26 cellular contexts compared by ENCODE assay signal in genomic region chr12:90995041-90995440, GRCh38. TPM values are rescaled to one million over a fixed set of nuclear protein-coding genes. Genes with fewer than 3 reads are reported as not detected.
DNase-seq lines count a peak whose midpoint lies in the region; ATAC-seq and TF ChIP-seq lines count a peak whose summit lies in the region.
"Had no signal": no experiment of that assay in that cellular context is flagged by ENCODE, and none has a peak within 500 bp of the region (broad histone marks: within the 10 kb centered on the region; RNA-seq: fewer than 3 reads in every experiment).

No MANE protein-coding gene starts in this region.

- H3K36me3 ChIP-seq in IMR-90 (ENCODE audit: control insufficient read depth, insufficient read depth, low read length) (no peaks in the 10 kb centered on the region), SK-N-MC (ENCODE audit: insufficient read depth, low read length) (no peaks in the 10 kb centered on the region), breast epithelium (no peaks in the 10 kb centered on the region)
- H3K36me3 ChIP-seq: HAP-1, Peyer's patch, uterus had no signal

- intact Hi-C loops in IMR-90 (cut with micrococcal nuclease) (loop anchor here (5.0 kb wide), 1 partner anchor 112 kb away; no protein-coding TSS in a partner anchor), breast epithelium (cut with DNase I; ENCODE audit: low total_unique reads) (no loop called here)

- no peak overlapping the region for H2AK5ac ChIP-seq in IMR-90 (ENCODE audit: low read depth, low read length)

- H2AK9ac ChIP-seq in IMR-90 (replicated peaks; ENCODE audit: low read depth, low read length, poor library complexity), result no peak overlapping the region

- H2BK20ac ChIP-seq in IMR-90 (ENCODE audit: low read depth, low read length), result no peak overlapping the region

- H3K23ac ChIP-seq in IMR-90 (ENCODE audit: low read depth, low read length), result no peak overlapping the region

- H3K4me3 ChIP-seq in IMR-90 (ENCODE audit: insufficient read depth, low read depth, low read length), result no peak overlapping the region
- 0 out of 2 replicates have a peak overlapping the region, but pooled peaks have one; percentile 9 for H3K4me3 ChIP-seq in SK-N-MC
- H3K4me3 ChIP-seq in fibroblast of villous mesenchyme (ENCODE audit: low read depth, low read length), result no peak overlapping the region
- no peak overlapping the region for H3K4me3 ChIP-seq in skeletal muscle cell (ENCODE audit: low read depth, low read length)
- peak overlapping the region in 1 of 3 donors; percentile 34 for H3K4me3 ChIP-seq in breast epithelium
- H3K4me3 ChIP-seq: HAP-1, Peyer's patch had no signal

- H3K4me1 ChIP-seq in IMR-90 (ENCODE audit: control insufficient read depth, insufficient read depth, low read length) (no peaks in the 10 kb centered on the region; the same call in 1 of the 2 replicates), breast epithelium (no peaks in the 10 kb centered on the region)
- H3K4me1 ChIP-seq: HAP-1, Peyer's patch, uterus had no signal

- no peak overlapping the region for H3K4ac ChIP-seq in IMR-90 (ENCODE audit: low read depth, low read length)

- H3K18ac ChIP-seq in IMR-90 (ENCODE audit: low read depth, low read length), result no peak overlapping the region

- H3K9me3 ChIP-seq in IMR-90 (ENCODE audit: control insufficient read depth, insufficient read depth, low read length) (0 out of 2 replicates have a peak, but pooled peaks cover 2% of the 10 kb centered on the region), SK-N-MC (ENCODE audit: low read depth, low read length) (no peaks in the 10 kb centered on the region; the same call in 1 of the 2 replicates), breast epithelium (no peaks in the 10 kb centered on the region)
- H3K9me3 ChIP-seq: HAP-1, Peyer's patch, uterus had no signal

- ATAC-seq in IMR-90 (ENCODE audit: low read depth), result no peak
- ATAC-seq: left cardiac atrium; stimulated activated naive B cell treated with anti-CD40 and anti-IgM and Interleukin-4, amounts not matched to agents 10 μg/mL and 1 μg/mL and 100 μg/mL, for 72 hours had no signal

- H3K4me2 ChIP-seq in IMR-90 (ENCODE audit: low read depth, low read length), result peak overlapping the region; percentile 53; the same call in 1 of the 2 replicates

- H3K9ac ChIP-seq in IMR-90 (ENCODE audit: low read depth, low read length), result no peak overlapping the region
- peak overlapping the region; percentile 5 for H3K9ac ChIP-seq in SK-N-MC (ENCODE audit: insufficient read length)

- in situ Hi-C loops in IMR-90 (cut with MboI; ENCODE audit: low sequenced_read_pairs), result no loop called here

- TF ChIP-seq POLR2A in IMR-90 (IDR thresholded peaks at IDR 0.05; ENCODE audit: low read depth, low read length), result no peak
- TF ChIP-seq POLR2A in breast epithelium (IDR thresholded peaks at IDR 0.05), result no peak

- no peak for DNase-seq in IMR-90
- no peak for DNase-seq in SK-N-MC (ENCODE audit: low read depth, low spot score)
- peak; percentile 51 for DNase-seq in fibroblast of villous mesenchyme (ENCODE audit: low read depth)
- DNase-seq in skeletal muscle cell (ENCODE audit: low read depth), result peak; percentile 4
- DNase-seq in GM20000 (ENCODE audit: low spot score), result no peak
- no peak for DNase-seq in activated CD8-positive, alpha-beta memory T cell treated with anti-CD3 and anti-CD28 coated beads, Interleukin-2, amount 50 U/mL, for 4 hours
- no peak for DNase-seq in breast epithelium (ENCODE audit: low spot score in 2 of 2)
- DNase-seq: activated CD4-positive, alpha-beta T cell treated with anti-CD3 and anti-CD28 coated beads, Interleukin-2, amount 50 U/mL, for 48 hours; activated CD8-positive, alpha-beta memory T cell treated with anti-CD3 and anti-CD28 coated beads, Interleukin-2, amount 50 U/mL, for 48 hours; activated naive CD8-positive, alpha-beta T cell treated with anti-CD3 and anti-CD28 coated beads, Interleukin-2, amount 10 ng/mL, durations not matched to agents 7 days and 5 days; effector CD8-positive, alpha-beta T cell; left cardiac atrium; NCI-H1048; NCI-H2029; Peyer's patch; stimulated activated CD4-positive, alpha-beta T cell treated with anti-CD3 and anti-CD28 coated beads, Interleukin-12 subunit alpha, Interleukin-12 subunit beta, amount 100 ng/mL, for 4 hours; stimulated activated CD4-positive, alpha-beta T cell treated with anti-CD3 and anti-CD28 coated beads, Interleukin-4, amount 100 ng/mL, for 24 hours; stimulated activated naive B cell treated with anti-CD40 and anti-IgM and Interleukin-4, amounts not matched to agents 10 μg/mL and 1 μg/mL and 100 μg/mL, for 72 hours; T-helper 1 cell; uterus had no signal

- CTCF ChIA-PET in IMR-90 (lab: Yijun Ruan, JAX), result no interaction called here

- no peak overlapping the region for H2BK5ac ChIP-seq in IMR-90 (ENCODE audit: low read depth, low read length, poor library complexity, severe bottlenecking)

- H2BK15ac ChIP-seq in IMR-90 (ENCODE audit: low read depth, low read length), result no peak overlapping the region

- no peaks in the 10 kb centered on the region for H3K79me1 ChIP-seq in IMR-90 (ENCODE audit: low read depth in 1 of 2, low read length in 2 of 2)

- no peak overlapping the region for H3K14ac ChIP-seq in IMR-90 (replicated peaks; ENCODE audit: low read depth, low read length)

- H4K5ac ChIP-seq in IMR-90 (ENCODE audit: low read depth, low read length), result no peak overlapping the region

- H4K91ac ChIP-seq in IMR-90 (ENCODE audit: insufficient read depth, low read depth, low read length), result no peak overlapping the region

- no peak overlapping the region for H3K27ac ChIP-seq in IMR-90 (ENCODE audit: insufficient read depth, low read length)
- no peak overlapping the region for H3K27ac ChIP-seq in SK-N-MC
- H3K27ac ChIP-seq in breast epithelium, result no peak overlapping the region
- H3K27ac ChIP-seq: C4-2B, Peyer's patch had no signal

- no peak for TF ChIP-seq RAD21 in IMR-90 (IDR thresholded peaks at IDR 0.05; ENCODE audit: low read length)

- H3K56ac ChIP-seq in IMR-90 (ENCODE audit: extremely low read depth, insufficient read depth, low read length), result no peak overlapping the region

- no CpG with 5 or more reads among the region's 2 CpGs for WGBS in IMR-90 (ENCODE audit: extremely low coverage in 2 of 2, insufficient read length in 1 of 2), 2 experiments

- no peak overlapping the region for H4K8ac ChIP-seq in IMR-90 (ENCODE audit: low read depth in 2 of 2, low read length in 2 of 2)

- H3K9me1 ChIP-seq in IMR-90 (ENCODE audit: insufficient read depth, low read length), result no peaks in the 10 kb centered on the region

- no peaks in the 10 kb centered on the region for H4K20me1 ChIP-seq in IMR-90 (ENCODE audit: insufficient read depth, low read length)

- POLR2A ChIA-PET in IMR-90 (lab: Charles Lee; ENCODE audit: unreplicated experiment), result no interaction called here

- H2BK120ac ChIP-seq in IMR-90 (ENCODE audit: low read depth, low read length), result no peak overlapping the region

- no peak for TF ChIP-seq CTCF in IMR-90 (conservative IDR thresholded peaks at IDR 0.05; ENCODE audit: low read depth, low read length)
- no peak for TF ChIP-seq CTCF in fibroblast of villous mesenchyme (IDR thresholded peaks at IDR 0.05; ENCODE audit: insufficient read depth, low read depth, low read length)
- no peak for TF ChIP-seq CTCF in GM20000 (IDR thresholded peaks at IDR 0.05; ENCODE audit: extremely low read depth, missing control alignments)
- TF ChIP-seq CTCF in breast epithelium (IDR thresholded peaks at IDR 0.05), result no peak

- H2AFZ ChIP-seq in IMR-90 (replicated peaks; ENCODE audit: low read length, poor library complexity), result no peak overlapping the region

- dilution Hi-C loops in IMR-90 (cut with HindIII; ENCODE audit: low sequenced_read_pairs, unreplicated experiment), result loop anchor here (25.0 kb wide), 1 partner anchor 342 kb away; no protein-coding TSS in a partner anchor

- BruUV-seq in IMR-90 (replicated peaks; lab: Mats Ljungman, UMichigan), result no TSS peak

- H3K27me3 ChIP-seq in IMR-90 (ENCODE audit: control insufficient read depth, insufficient read depth, low read length), result no peaks in the 10 kb centered on the region
- H3K27me3 ChIP-seq in breast epithelium, result no peaks in the 10 kb centered on the region
- H3K27me3 ChIP-seq: Peyer's patch, uterus had no signal

TF ChIP-seq in IMR-90, 13 proteins besides CTCF, POLR2A, EP300 and RAD21:
- TF ChIP-seq FOS (IDR thresholded peaks at IDR 0.05; ENCODE audit: low read depth, low read length) (no peak), USF2 (IDR thresholded peaks at IDR 0.05; ENCODE audit: low read depth, low read length) (no peak), RCOR1 (IDR thresholded peaks at IDR 0.05; ENCODE audit: insufficient replicate concordance, low read length) (no peak), SMC3 (IDR thresholded peaks at IDR 0.05; ENCODE audit: low read depth, low read length) (no peak), CHD1 (IDR thresholded peaks at IDR 0.05; ENCODE audit: low read depth, low read length) (no peak), CEBPB (IDR thresholded peaks at IDR 0.05; ENCODE audit: low read depth, low read length) (no peak; the same call in 1 of the 2 replicates), MAFK (IDR thresholded peaks at IDR 0.05; ENCODE audit: low read depth, low read length) (no peak), MXI1 (IDR thresholded peaks at IDR 0.05; ENCODE audit: borderline replicate concordance, low read depth, low read length) (no peak)

RNA-seq across cellular contexts. Expression of gene EPYC, which starts 9.7 kb away (rescaled TPM):
- not detected in 2 replicates for total RNA-seq in IMR-90 (2012; rRNA removed)
- not detected in 2 replicates for polyA plus RNA-seq in IMR-90 (2012; rRNA removed)
- not detected in 2 replicates for polyA plus RNA-seq in IMR-90 (2012; cell fraction: cytosol; rRNA removed)
- polyA plus RNA-seq in IMR-90 (2012; cell fraction: nucleus; rRNA removed; ENCODE audit: low replicate concordance), result not detected in 2 replicates
- total RNA-seq in fibroblast of villous mesenchyme, result not detected in 2 replicates
- total RNA-seq in breast epithelium, result not detected
- total RNA-seq: activated naive CD8-positive, alpha-beta T cell treated with anti-CD3 and anti-CD28 coated beads, Interleukin-2, amount 10 ng/mL, durations not matched to agents 7 days and 5 days; glomerular endothelial cell; left cardiac atrium; LHCN-M2; Peyer's patch; temporal lobe had no signal
- polyA plus RNA-seq: esophagus had no signal

RNA-seq across cellular contexts. Expression of gene CCER1, which starts 40.1 kb away (rescaled TPM):
- not detected in 2 replicates for total RNA-seq in IMR-90 (2012; rRNA removed)
- not detected in 2 replicates for polyA plus RNA-seq in IMR-90 (2012; rRNA removed)
- polyA plus RNA-seq in IMR-90 (2012; cell fraction: cytosol; rRNA removed), result not detected in 2 replicates
- not detected in 2 replicates for polyA plus RNA-seq in IMR-90 (2012; cell fraction: nucleus; rRNA removed; ENCODE audit: low replicate concordance)
- not detected in 2 replicates for total RNA-seq in fibroblast of villous mesenchyme
- not detected for total RNA-seq in breast epithelium
- total RNA-seq: activated naive CD8-positive, alpha-beta T cell treated with anti-CD3 and anti-CD28 coated beads, Interleukin-2, amount 10 ng/mL, durations not matched to agents 7 days and 5 days; glomerular endothelial cell; left cardiac atrium; LHCN-M2; Peyer's patch; temporal lobe; uterus had no signal
- polyA plus RNA-seq: esophagus had no signal

Comparison
In these comparisons a context has a peak if more than half of its experiments do, and no peak if none do; other contexts are left out.
1. DNase-seq: peak in fibroblast of villous mesenchyme (single experiment) and skeletal muscle cell (single experiment); none in IMR-90 (single experiment), SK-N-MC (single experiment), GM20000 (single experiment), activated CD8-positive, alpha-beta memory T cell treated with anti-CD3 and anti-CD28 coated beads, Interleukin-2, amount 50 U/mL, for 4 hours (single experiment) and breast epithelium (0 of 2).